Comparison of ENCODE assay signal across 29 cellular contexts in the genomic region with DNA sequence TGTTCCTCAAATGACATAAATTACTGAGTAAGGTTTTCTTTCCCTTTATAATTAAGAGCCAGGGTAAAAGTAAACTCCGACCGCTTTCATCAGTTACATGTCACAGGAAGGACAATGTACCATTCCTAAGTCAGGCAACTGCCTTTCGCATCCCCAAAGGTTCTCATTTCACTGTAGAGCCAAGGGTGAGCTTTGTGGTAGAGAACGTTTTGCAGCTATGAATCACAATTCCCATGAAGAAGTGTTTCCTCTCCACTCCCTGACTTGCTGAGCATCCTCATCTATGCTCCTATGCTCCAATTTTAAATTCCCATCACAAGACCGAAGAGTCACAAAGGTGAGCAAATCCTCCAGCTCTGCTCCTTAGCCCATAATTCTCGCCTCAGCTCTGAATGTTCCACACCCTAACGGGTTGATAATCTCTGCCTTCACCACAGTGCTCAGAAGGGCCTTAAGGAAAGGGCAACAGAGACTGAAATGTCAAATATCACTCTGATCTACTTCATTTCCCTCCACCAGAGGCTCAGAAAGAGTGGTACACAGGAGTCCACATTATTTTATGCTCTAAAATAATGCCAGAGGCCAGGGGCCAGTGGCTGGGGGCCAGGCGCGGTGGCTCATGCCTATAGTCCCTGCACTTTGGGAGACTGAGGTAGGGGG.
DNase-seq lines count a peak whose midpoint lies in the region; ATAC-seq and TF ChIP-seq lines count a peak whose summit lies in the region.
"Had no signal": no experiment of that assay in that cellular context is flagged by ENCODE, and none has a peak within 500 bp of the region (broad histone marks: within the 10 kb centered on the region; RNA-seq: fewer than 3 reads in every experiment).

No MANE protein-coding gene starts in this region.

- no peaks in the 10 kb centered on the region for H3K9me3 ChIP-seq in spleen
- H3K9me3 ChIP-seq: BE2C, stomach, tibial nerve had no signal

- DNase-seq in activated CD8-positive, alpha-beta T cell treated with anti-CD3 and anti-CD28 coated beads for 36 hours, result no peak
- DNase-seq in activated CD8-positive, alpha-beta T cell treated with anti-CD3 and anti-CD28 coated beads, Interleukin-2, amount 10 ng/mL, durations not matched to agents 7 days and 5 days, result no peak
- DNase-seq in HT1080 (ENCODE audit: low read depth), result peak; percentile 50
- peak; percentile 64 for DNase-seq in astrocyte of the spinal cord (ENCODE audit: low read depth, low spot score)
- DNase-seq in skeletal muscle cell (ENCODE audit: low read depth), result peak; percentile 56
- no peak for DNase-seq in NCI-H1694 treated with DMSO at 0.1 percent for 48 hours (lab: John Stamatoyannopoulos, UW)
- no peak for DNase-seq in spleen
- DNase-seq: activated CD4-positive, alpha-beta T cell treated with anti-CD3 and anti-CD28 coated beads for 4 hours; activated T-cell treated with anti-CD3 and anti-CD28 coated beads, Interleukin-2, amount 50 U/mL, for 72 hours; BE2C; DMS79; endodermal cell; Kasumi-1; left cardiac atrium; mesendoderm; naive B cell; NCI-H1092; NCI-H2029 treated with DMSO at 0.1 percent for 48 hours; NCI-H226; PC-9; SIG-M5; stimulated activated CD4-positive, alpha-beta T cell treated with anti-CD3 and anti-CD28 coated beads, Interleukin-4, amount 100 ng/mL, for 1 hour; stomach; T-cell had no signal

- H3K27me3 Mint-ChIP-seq in activated CD8-positive, alpha-beta T cell treated with anti-CD3 and anti-CD28 coated beads for 36 hours, result no peaks in the 10 kb centered on the region
- no peaks in the 10 kb centered on the region for H3K27me3 Mint-ChIP-seq in activated CD8-positive, alpha-beta T cell treated with anti-CD3 and anti-CD28 coated beads, Interleukin-2, amount 10 ng/mL, durations not matched to agents 7 days and 5 days (ENCODE audit: low read depth)
- H3K27me3 Mint-ChIP-seq: T-cell had no signal

- TF ChIP-seq POLR2A in spleen (IDR thresholded peaks at IDR 0.05), result no peak

- no peak overlapping the region for H3K27ac ChIP-seq in spleen
- H3K27ac ChIP-seq: 22Rv1, coronary artery, PC-9, stomach, tibial nerve had no signal

- no peak for TF ChIP-seq CTCF in activated CD8-positive, alpha-beta T cell treated with anti-CD3 and anti-CD28 coated beads for 36 hours (IDR thresholded peaks at IDR 0.05)
- TF ChIP-seq CTCF in astrocyte of the spinal cord (IDR thresholded peaks at IDR 0.05; ENCODE audit: low read depth, low read length) (no peak), spleen (IDR thresholded peaks at IDR 0.05 in 8 of 11, conservative IDR thresholded peaks at IDR 0.05 in 3 of 11) (no peak)

- POLR2A ChIA-PET in activated CD8-positive, alpha-beta T cell treated with anti-CD3 and anti-CD28 coated beads for 36 hours (lab: Charles Lee), result no interaction called here
- POLR2A ChIA-PET in activated CD8-positive, alpha-beta T cell treated with anti-CD3 and anti-CD28 coated beads, Interleukin-2, amount 10 ng/mL, durations not matched to agents 7 days and 5 days (lab: Charles Lee), result no interaction called here

- 81 to 93% (median 87%) methylated on average over 9 of the region's 9 CpGs for WGBS in spleen, 5 donors

- H3K27ac Mint-ChIP-seq in activated CD8-positive, alpha-beta T cell treated with anti-CD3 and anti-CD28 coated beads for 36 hours, result no peak overlapping the region
- no peak overlapping the region for H3K27ac Mint-ChIP-seq in activated CD8-positive, alpha-beta T cell treated with anti-CD3 and anti-CD28 coated beads, Interleukin-2, amount 10 ng/mL, durations not matched to agents 7 days and 5 days
- H3K27ac Mint-ChIP-seq: activated naive CD8-positive, alpha-beta T cell; activated T-cell treated with anti-CD3 and anti-CD28 coated beads, Interleukin-2, amount 50 U/mL, for 72 hours; endodermal cell; T-cell had no signal

- H3K4me1 ChIP-seq in spleen, result peaks cover 0 to 5% (median 0%) of the 10 kb centered on the region in 6 donors
- H3K4me1 ChIP-seq: BE2C had no signal

- in situ Hi-C loops in astrocyte of the spinal cord (cut with HindIII; ENCODE audit: low sequenced_read_pairs), result no loop called here

- intact Hi-C loops in activated CD8-positive, alpha-beta T cell treated with anti-CD3 and anti-CD28 coated beads for 36 hours (cut with micrococcal nuclease), result no loop called here
- intact Hi-C loops in spleen (cut with DNase I; ENCODE audit: low total_unique reads), result no loop called here

- ATAC-seq in activated CD8-positive, alpha-beta T cell treated with anti-CD3 and anti-CD28 coated beads for 36 hours, result peak; percentile 53
- no peak for ATAC-seq in activated CD8-positive, alpha-beta T cell treated with anti-CD3 and anti-CD28 coated beads, Interleukin-2, amount 10 ng/mL, durations not matched to agents 7 days and 5 days
- no peak for ATAC-seq in HG03135 (IDR thresholded peaks at IDR 0.05; ENCODE audit: unreplicated experiment)
- ATAC-seq: activated T-cell treated with anti-CD3 and anti-CD28 coated beads, Interleukin-2, amount 50 U/mL, for 72 hours; T-cell had no signal

- H3K36me3 ChIP-seq in spleen, result no peaks in the 10 kb centered on the region
- H3K36me3 ChIP-seq: BE2C, stomach, tibial nerve had no signal

- no peaks in the 10 kb centered on the region for H3K9me3 Mint-ChIP-seq in activated CD8-positive, alpha-beta T cell treated with anti-CD3 and anti-CD28 coated beads for 36 hours
- H3K9me3 Mint-ChIP-seq in activated CD8-positive, alpha-beta T cell treated with anti-CD3 and anti-CD28 coated beads, Interleukin-2, amount 10 ng/mL, durations not matched to agents 7 days and 5 days (ENCODE audit: insufficient read depth), result no peaks in the 10 kb centered on the region
- H3K9me3 Mint-ChIP-seq: activated T-cell treated with anti-CD3 and anti-CD28 coated beads, Interleukin-2, amount 50 U/mL, for 72 hours; endodermal cell; T-cell had no signal

- H3K36me3 Mint-ChIP-seq in activated CD8-positive, alpha-beta T cell treated with anti-CD3 and anti-CD28 coated beads for 36 hours (ENCODE audit: low read depth), result no peaks in the 10 kb centered on the region
- no peaks in the 10 kb centered on the region for H3K36me3 Mint-ChIP-seq in activated CD8-positive, alpha-beta T cell treated with anti-CD3 and anti-CD28 coated beads, Interleukin-2, amount 10 ng/mL, durations not matched to agents 7 days and 5 days (ENCODE audit: low read depth)
- H3K36me3 Mint-ChIP-seq: activated naive CD8-positive, alpha-beta T cell; naive B cell; T-cell had no signal

- H3K4me3 ChIP-seq in astrocyte of the spinal cord (ENCODE audit: low read depth, low read length), result no peak overlapping the region
- no peak overlapping the region for H3K4me3 ChIP-seq in skeletal muscle cell (ENCODE audit: low read depth, low read length)
- H3K4me3 ChIP-seq in spleen, result no peak overlapping the region
- H3K4me3 ChIP-seq: coronary artery, PC-9, stomach, tibial nerve had no signal

- H3K27me3 ChIP-seq in spleen (replicated peaks in 1 of 7), result no peaks in the 10 kb centered on the region
- H3K27me3 ChIP-seq: BE2C, tibial nerve had no signal

- H3K4me1 Mint-ChIP-seq in activated CD8-positive, alpha-beta T cell treated with anti-CD3 and anti-CD28 coated beads for 36 hours (ENCODE audit: low read depth), result peaks cover 7% of the 10 kb centered on the region
- peaks cover 11% of the 10 kb centered on the region for H3K4me1 Mint-ChIP-seq in activated CD8-positive, alpha-beta T cell treated with anti-CD3 and anti-CD28 coated beads, Interleukin-2, amount 10 ng/mL, durations not matched to agents 7 days and 5 days (ENCODE audit: low read depth)
- H3K4me1 Mint-ChIP-seq: naive B cell had no signal

- CTCF ChIA-PET in activated CD8-positive, alpha-beta T cell treated with anti-CD3 and anti-CD28 coated beads for 36 hours (lab: Charles Lee), result no interaction called here
- CTCF ChIA-PET in activated CD8-positive, alpha-beta T cell treated with anti-CD3 and anti-CD28 coated beads, Interleukin-2, amount 10 ng/mL, durations not matched to agents 7 days and 5 days (lab: Charles Lee), result no interaction called here

- no peak overlapping the region for H3K4me3 Mint-ChIP-seq in activated CD8-positive, alpha-beta T cell treated with anti-CD3 and anti-CD28 coated beads for 36 hours
- H3K4me3 Mint-ChIP-seq in activated CD8-positive, alpha-beta T cell treated with anti-CD3 and anti-CD28 coated beads, Interleukin-2, amount 10 ng/mL, durations not matched to agents 7 days and 5 days, result no peak overlapping the region
- H3K4me3 Mint-ChIP-seq: activated naive CD8-positive, alpha-beta T cell; activated T-cell treated with anti-CD3 and anti-CD28 coated beads, Interleukin-2, amount 50 U/mL, for 72 hours; endodermal cell; naive B cell; T-cell had no signal

Comparison
In these comparisons a context has a peak if more than half of its experiments do, and no peak if none do; other contexts are left out.
1. DNase-seq: peak in HT1080 (single experiment), astrocyte of the spinal cord (single experiment) and skeletal muscle cell (single experiment); none in activated CD8-positive, alpha-beta T cell treated with anti-CD3 and anti-CD28 coated beads for 36 hours (single experiment), activated CD8-positive, alpha-beta T cell treated with anti-CD3 and anti-CD28 coated beads, Interleukin-2, amount 10 ng/mL, durations not matched to agents 7 days and 5 days (single experiment), NCI-H1694 treated with DMSO at 0.1 percent for 48 hours (single experiment) and spleen (single experiment).